ENCODE assay signal across 10 cellular contexts in the genomic region with DNA sequence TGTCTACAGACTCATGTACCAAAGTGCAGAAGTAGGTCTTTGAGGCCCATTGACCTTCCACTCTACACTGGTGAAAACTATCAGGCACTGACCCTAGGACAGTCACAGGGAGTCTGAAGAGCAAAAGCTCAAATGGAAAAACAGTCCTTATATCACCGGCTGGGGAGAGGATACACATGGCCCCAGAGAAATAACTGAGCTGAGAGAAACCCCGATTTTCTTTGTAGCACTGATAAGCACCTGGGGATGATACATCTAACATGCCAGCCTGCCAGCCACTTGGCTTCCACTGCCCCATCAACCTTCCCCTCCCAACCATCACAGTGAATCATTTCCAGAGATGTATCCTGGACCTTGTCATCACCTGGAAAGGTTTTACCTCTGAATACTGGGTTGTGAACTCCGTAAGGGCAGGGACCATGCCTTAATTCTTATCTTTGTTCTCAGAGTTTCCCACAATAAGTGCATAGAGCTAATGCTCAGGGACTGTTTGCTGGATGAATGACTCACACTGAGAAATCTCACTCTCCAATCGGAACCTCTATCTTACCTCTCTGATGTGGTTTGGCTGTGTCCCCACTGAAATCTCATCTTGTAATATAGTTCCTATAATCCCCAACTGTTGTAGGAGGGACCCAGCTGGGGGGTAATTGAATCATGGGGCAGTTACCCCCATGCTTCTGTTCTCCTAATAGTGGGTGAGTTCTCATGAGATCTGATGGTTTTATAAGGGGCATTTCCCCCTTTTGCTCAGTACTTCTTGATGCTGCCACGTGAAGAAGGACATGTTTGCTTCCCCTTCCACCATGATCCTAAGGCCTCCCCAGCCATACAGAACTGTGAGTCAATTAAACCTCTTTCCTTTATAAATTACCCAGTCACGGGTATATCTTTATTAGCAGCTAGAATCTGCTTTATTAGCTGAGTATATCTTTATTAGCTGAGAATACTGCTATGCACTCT. TPM values are rescaled to one million over a fixed set of nuclear protein-coding genes. Genes with fewer than 3 reads are reported as not detected.
DNase-seq lines count a peak whose midpoint lies in the region; ATAC-seq, FAIRE-seq and TF ChIP-seq lines count a peak whose summit lies in the region.
"Had no signal": no experiment of that assay in that cellular context is flagged by ENCODE, and none has a peak within 500 bp of the region (broad histone marks: within the 10 kb centered on the region; RNA-seq: fewer than 3 reads in every experiment).

No MANE protein-coding gene starts in this region.

- peaks cover 19% of the 10 kb centered on the region for H3K4me1 Mint-ChIP-seq in mesothelial cell of epicardium

- DNase-seq in EL (peak; percentile 78), H4 (ENCODE audit: low spot score) (peak; percentile 50), RCC 7860 (ENCODE audit: low spot score) (peak; percentile 94), hepatic stellate cell (ENCODE audit: low spot score) (peak; percentile 19), SKM-1 (lab: John Stamatoyannopoulos, UW; ENCODE audit: unreplicated experiment) (no peak), left ventricle myocardium superior (no peak), sciatic nerve (ENCODE audit: low spot score) (no peak), mesothelial cell of epicardium (ENCODE audit: low spot score in 2 of 2, unreplicated experiment in 2 of 2) (no peak)
- DNase-seq: left colon, SIG-M5 had no signal

- H3K4me3 Mint-ChIP-seq in mesothelial cell of epicardium: no peak overlapping the region

- ATAC-seq in left ventricle myocardium superior: no peak
- no peak for ATAC-seq in sciatic nerve
- ATAC-seq: left colon had no signal

- no peak overlapping the region for H3K27ac Mint-ChIP-seq in mesothelial cell of epicardium

- TF ChIP-seq CTCF in mesothelial cell of epicardium (IDR thresholded peaks at IDR 0.05; ENCODE audit: unreplicated experiment): no peak

- intact Hi-C loops in left ventricle myocardium superior (cut with micrococcal nuclease): no loop called here
- intact Hi-C loops in sciatic nerve (cut with DNase I): no loop called here

- no peaks in the 10 kb centered on the region for H3K9me3 Mint-ChIP-seq in mesothelial cell of epicardium

- H3K27me3 Mint-ChIP-seq in mesothelial cell of epicardium (ENCODE audit: low read depth): peaks cover 18% of the 10 kb centered on the region

- peaks cover 11% of the 10 kb centered on the region for H3K36me3 Mint-ChIP-seq in mesothelial cell of epicardium

- peak; percentile 96 for FAIRE-seq in RCC 7860 (lab: Jason Lieb, UNC)

RNA-seq across cellular contexts. Expression of gene EVA1A, which starts 37.1 kb away (rescaled TPM):
- total RNA-seq in H4 (2014; rRNA removed; shearing (Covaris generic)): 13.8 and 16.6 TPM in 2 replicates
- 0.94 TPM for total RNA-seq in left ventricle myocardium superior
- total RNA-seq in sciatic nerve: 4.8 TPM
- 9.3 to 12.0 TPM (median 11.5 TPM) in 3 replicates for total RNA-seq in mesothelial cell of epicardium

Comparison
In these comparisons a context has a peak if more than half of its experiments do, and no peak if none do; other contexts are left out.
1. DNase-seq: peak in EL (single experiment), H4 (single experiment), RCC 7860 (single experiment) and hepatic stellate cell (single experiment); none in SKM-1 (single experiment), left ventricle myocardium superior (single experiment), sciatic nerve (single experiment) and mesothelial cell of epicardium (0 of 2).